ENCODE assay signal across 31 cellular contexts in the genomic region with DNA sequence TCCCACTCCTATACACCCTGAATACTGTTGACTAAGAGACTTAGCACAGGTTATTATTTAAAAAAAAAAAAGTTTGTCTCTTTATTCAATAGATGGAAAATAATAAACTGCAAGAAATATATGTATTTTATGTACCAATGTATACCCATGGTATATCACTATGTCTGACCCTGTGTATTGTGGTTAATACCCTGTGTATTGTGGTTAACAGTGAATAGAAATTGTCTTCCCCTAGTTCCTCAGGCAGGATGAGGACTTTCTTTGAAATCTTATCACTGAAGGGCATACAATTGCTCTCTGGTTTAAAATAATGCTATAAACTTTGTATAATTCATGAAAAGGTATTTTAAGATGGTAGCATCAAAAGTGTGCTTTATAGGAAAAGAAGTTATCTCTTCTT.
"Had no signal": no experiment of that assay in that cellular context is flagged by ENCODE, and none has a peak within 500 bp of the region (broad histone marks: within the 10 kb centered on the region; RNA-seq: fewer than 3 reads in every experiment).

No MANE protein-coding gene starts in this region.

- H3K9me3 ChIP-seq: esophagus muscularis mucosa, heart right ventricle, left lung, lower lobe of right lung, mucosa of descending colon, neutrophil, stomach, thyroid gland, upper lobe of right lung had no signal

- DNase-seq: activated CD4-positive, alpha-beta memory T cell treated with anti-CD3 and anti-CD28 coated beads for 36 hours; activated CD4-positive, alpha-beta T cell treated with anti-CD3 and anti-CD28 coated beads, Interleukin-2, amount 10 ng/mL, durations not matched to agents 24 days and 14 days; activated CD4-positive, CD25-positive, alpha-beta regulatory T cell treated with anti-CD3 and anti-CD28 coated beads, Interleukin-2, amount 50 U/mL, for 72 hours; activated CD8-positive, alpha-beta memory T cell treated with anti-CD3 and anti-CD28 coated beads, Interleukin-2, amount 50 U/mL, for 4 hours; activated gamma-delta T cell; activated naive CD4-positive, alpha-beta T cell treated with anti-CD3 and anti-CD28 coated beads, Interleukin-2, amount 50 U/mL, for 16 hours; activated T-cell treated with anti-CD3 and anti-CD28 coated beads, Interleukin-2, amount 50 U/mL, for 1 hour; endodermal cell; foreskin melanocyte; heart right ventricle; left lung; lower lobe of right lung; mesendoderm; mucosa of descending colon; nephron progenitor cell; stimulated activated CD4-positive, alpha-beta T cell treated with anti-CD3 and anti-CD28 coated beads, Interleukin-1b, Interleukin-23, amount 100 ng/mL, for 48 hours; stimulated activated CD4-positive, alpha-beta T cell treated with anti-CD3 and anti-CD28 coated beads, Interleukin-4, amount 100 ng/mL, for 4 hours; stimulated activated CD8-positive, alpha-beta memory T cell treated with anti-CD3 and anti-CD28 coated beads, Interleukin-4, amount 100 ng/mL, for 48 hours; stomach; SW 1271; thyroid gland; upper lobe of right lung had no signal

- H3K36me3 Mint-ChIP-seq: stimulated activated memory B cell treated with anti-CD40 and anti-IgM and Interleukin-4, amounts not matched to agents 10 μg/mL and 1 μg/mL and 100 μg/mL, for 72 hours had no signal

- H3K27ac Mint-ChIP-seq: activated CD4-positive, alpha-beta memory T cell treated with anti-CD3 and anti-CD28 coated beads for 36 hours; activated CD4-positive, alpha-beta T cell treated with anti-CD3 and anti-CD28 coated beads, Interleukin-2, amount 10 ng/mL, durations not matched to agents 24 days and 14 days; activated T-helper 1 cell treated with anti-CD3 and anti-CD28 coated beads, Interleukin-12 subunit alpha, Interleukin-12 subunit beta, Interleukin-2, Interleukin-4 antibody, amounts not matched to agents 30 ng/mL and 10 ng/mL and 1 ng/mL, durations not matched to agents 14 hours and 24 hours and 36 hours; endodermal cell; nephron progenitor cell; progenitor cell of endocrine pancreas; stimulated activated memory B cell treated with anti-CD40 and anti-IgM and Interleukin-4, amounts not matched to agents 10 μg/mL and 1 μg/mL and 100 μg/mL, for 72 hours; T-helper 1 cell treated with Interleukin-12 subunit alpha and Interleukin-12 subunit beta and Interleukin-4 antibody, amounts not matched to agents 30 μg/mL and 1 μg/mL, for 36 hours had no signal

- FAIRE-seq: islet of Langerhans had no signal

- H3K27me3 Mint-ChIP-seq: activated CD4-positive, alpha-beta memory T cell treated with anti-CD3 and anti-CD28 coated beads for 36 hours; activated CD4-positive, alpha-beta T cell treated with anti-CD3 and anti-CD28 coated beads, Interleukin-2, amount 10 ng/mL, durations not matched to agents 24 days and 14 days; progenitor cell of endocrine pancreas; stimulated activated memory B cell treated with anti-CD40 and anti-IgM and Interleukin-4, amounts not matched to agents 10 μg/mL and 1 μg/mL and 100 μg/mL, for 72 hours had no signal

- H3K27ac ChIP-seq: esophagus muscularis mucosa, heart right ventricle, left lung, lower lobe of right lung, neutrophil, skin epidermis, stomach, thyroid gland, upper lobe of right lung had no signal

- H3K9me3 Mint-ChIP-seq: endodermal cell, nephron progenitor cell had no signal

- H3K4me3 Mint-ChIP-seq: activated CD4-positive, alpha-beta memory T cell treated with anti-CD3 and anti-CD28 coated beads for 36 hours; activated CD4-positive, alpha-beta T cell treated with anti-CD3 and anti-CD28 coated beads, Interleukin-2, amount 10 ng/mL, durations not matched to agents 24 days and 14 days; activated T-helper 1 cell treated with anti-CD3 and anti-CD28 coated beads, Interleukin-12 subunit alpha, Interleukin-12 subunit beta, Interleukin-2, Interleukin-4 antibody, amounts not matched to agents 30 ng/mL and 10 ng/mL and 1 ng/mL, durations not matched to agents 14 hours and 24 hours and 36 hours; endodermal cell; nephron progenitor cell; stimulated activated memory B cell treated with anti-CD40 and anti-IgM and Interleukin-4, amounts not matched to agents 10 μg/mL and 1 μg/mL and 100 μg/mL, for 72 hours; T-helper 1 cell treated with Interleukin-12 subunit alpha and Interleukin-12 subunit beta and Interleukin-4 antibody, amounts not matched to agents 30 μg/mL and 1 μg/mL, for 36 hours had no signal

- ATAC-seq: heart right ventricle; left lung; lower lobe of right lung; sciatic nerve; stimulated activated memory B cell treated with anti-CD40 and anti-IgM and Interleukin-4, amounts not matched to agents 10 μg/mL and 1 μg/mL and 100 μg/mL, for 72 hours; upper lobe of right lung had no signal

- H3K4me3 ChIP-seq: esophagus muscularis mucosa, heart right ventricle, left lung, lower lobe of right lung, mucosa of descending colon, skin epidermis, stomach, thyroid gland, upper lobe of right lung had no signal

- H3K4me1 Mint-ChIP-seq: endodermal cell; nephron progenitor cell; stimulated activated memory B cell treated with anti-CD40 and anti-IgM and Interleukin-4, amounts not matched to agents 10 μg/mL and 1 μg/mL and 100 μg/mL, for 72 hours had no signal

- H3K4me1 ChIP-seq: esophagus muscularis mucosa, heart right ventricle, left lung, lower lobe of right lung, stomach, thyroid gland, upper lobe of right lung had no signal
